ENCODE assay signal across 9 cellular contexts in genomic region chr3:159872374-159873109, GRCh38. TPM values are rescaled to one million over a fixed set of nuclear protein-coding genes. Genes with fewer than 3 reads are reported as not detected.
DNase-seq lines count a peak whose midpoint lies in the region; ATAC-seq, FAIRE-seq and TF ChIP-seq lines count a peak whose summit lies in the region.
"Had no signal": no experiment of that assay in that cellular context is flagged by ENCODE, and none has a peak within 500 bp of the region (broad histone marks: within the 10 kb centered on the region; RNA-seq: fewer than 3 reads in every experiment).

No MANE protein-coding gene starts in this region.

- peaks cover 4% of the 10 kb centered on the region for H3K36me3 Mint-ChIP-seq in neural crest cell (ENCODE audit: low read depth)

- H3K27ac Mint-ChIP-seq in neural crest cell (ENCODE audit: unreplicated experiment) = no peak overlapping the region

- no peaks in the 10 kb centered on the region for H3K27me3 Mint-ChIP-seq in neural crest cell (ENCODE audit: low read depth)

- H3K4me3 ChIP-seq in bronchial epithelial cell (ENCODE audit: low read depth, low read length) = no peak overlapping the region

- H3K4me1 Mint-ChIP-seq in neural crest cell = peaks cover 14% of the 10 kb centered on the region

- peak; percentile 43 for FAIRE-seq in bronchial epithelial cell (lab: Jason Lieb, UNC)
- no peak for FAIRE-seq in GM19239 (lab: Jason Lieb, UNC)

- peak; percentile 88 for DNase-seq in Daoy (ENCODE audit: low read depth)
- DNase-seq in LoVo (ENCODE audit: low spot score) = peak; percentile 80
- DNase-seq in bronchial epithelial cell (ENCODE audit: low read depth) = peak; percentile 97
- DNase-seq in neural crest cell (ENCODE audit: low read depth, low spot score) = no peak
- no peak for DNase-seq in GM19239 (ENCODE audit: insufficient read length, low spot score)
- no peak for DNase-seq in epidermal melanocyte (ENCODE audit: insufficient read length, low spot score)
- DNase-seq: NCI-H2029 had no signal

- TF ChIP-seq CTCF in bronchial epithelial cell (IDR thresholded peaks at IDR 0.05; ENCODE audit: insufficient read depth, low read length, severe bottlenecking) (peak; percentile 23), neural crest cell (conservative IDR thresholded peaks at IDR 0.05) (peak; percentile 33)

- no peak for ATAC-seq in HG02870 (IDR thresholded peaks at IDR 0.05; ENCODE audit: unreplicated experiment)
- no peak for ATAC-seq in HG03520 (IDR thresholded peaks at IDR 0.05; ENCODE audit: unreplicated experiment)

- H3K36me3 ChIP-seq in bronchial epithelial cell (ENCODE audit: control insufficient read depth, insufficient read depth, low read length) = no peaks in the 10 kb centered on the region

- H3K4me3 Mint-ChIP-seq in neural crest cell = no peak overlapping the region

- no peaks in the 10 kb centered on the region for H3K27me3 ChIP-seq in bronchial epithelial cell (ENCODE audit: control insufficient read depth, insufficient read depth, low read length)

- H3K9me3 Mint-ChIP-seq in neural crest cell = no peaks in the 10 kb centered on the region

RNA-seq across cellular contexts. Expression of gene SCHIP1, which starts 32.9 kb away (rescaled TPM):
- total RNA-seq in Daoy (2014; rRNA removed; shearing (Covaris generic)) = 2.4 and 6.7 TPM in 2 replicates
- total RNA-seq in bronchial epithelial cell (0.64 and 1.3 TPM in 2 replicates), neural crest cell (30.3 and 31.6 TPM in 2 replicates)

Comparison
In these comparisons a context has a peak if more than half of its experiments do, and no peak if none do; other contexts are left out.
1. DNase-seq: peak in Daoy (single experiment), LoVo (single experiment) and bronchial epithelial cell (single experiment); none in neural crest cell (single experiment), GM19239 (single experiment) and epidermal melanocyte (single experiment).